In the genomic region with DNA sequence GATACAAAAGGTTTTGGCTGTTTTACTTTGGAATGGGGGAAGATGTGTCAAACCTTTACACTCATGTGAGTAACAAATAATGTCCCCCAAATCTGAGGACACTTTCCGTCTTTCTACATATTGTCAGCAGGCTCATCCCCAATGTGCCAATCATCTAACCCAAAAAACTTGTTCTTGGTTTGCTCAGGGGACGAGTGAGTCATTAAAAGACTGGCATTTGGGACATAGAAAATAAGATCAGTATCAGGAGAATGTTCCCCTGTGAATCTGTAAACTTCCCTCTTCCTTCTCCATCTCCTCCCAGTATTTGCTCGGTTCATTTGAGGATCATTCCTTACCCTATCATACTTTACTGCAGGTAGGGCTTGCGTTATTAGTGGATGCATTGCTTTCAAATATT, we compare ENCODE assay signal across 35 cellular contexts.
"Had no signal": no experiment of that assay in that cellular context is flagged by ENCODE, and none has a peak within 500 bp of the region (broad histone marks: within the 10 kb centered on the region; RNA-seq: fewer than 3 reads in every experiment).

No MANE protein-coding gene starts in this region.

- H3K27me3 Mint-ChIP-seq: activated CD4-positive, alpha-beta T cell treated with anti-CD3 and anti-CD28 coated beads, Interleukin-2, amount 10 ng/mL, durations not matched to agents 7 days and 5 days; activated naive CD8-positive, alpha-beta T cell treated with anti-CD3 and anti-CD28 coated beads, Interleukin-2, amount 50 U/mL, for 24 hours; activated T-cell treated with anti-CD3 and anti-CD28 coated beads, Interleukin-2, amount 50 U/mL, for 24 hours had no signal

- FAIRE-seq: colon, TTC549 had no signal

- H3K4me3 Mint-ChIP-seq: activated CD4-positive, alpha-beta memory T cell treated with anti-CD3 and anti-CD28 coated beads, Interleukin-2, amount 10 ng/mL, durations not matched to agents 7 days and 5 days; activated CD4-positive, alpha-beta T cell treated with anti-CD3 and anti-CD28 coated beads for 36 hours; activated CD4-positive, alpha-beta T cell treated with anti-CD3 and anti-CD28 coated beads, Interleukin-2, amount 10 ng/mL, durations not matched to agents 7 days and 5 days; activated CD8-positive, alpha-beta memory T cell treated with anti-CD3 and anti-CD28 coated beads, Interleukin-2, amount 10 ng/mL, durations not matched to agents 7 days and 5 days; activated CD8-positive, alpha-beta T cell treated with anti-CD3 and anti-CD28 coated beads, Interleukin-2, amount 10 ng/mL, durations not matched to agents 7 days and 5 days; activated naive CD4-positive, alpha-beta T cell treated with anti-CD3 and anti-CD28 coated beads, Interleukin-2, amount 10 ng/mL, durations not matched to agents 7 days and 5 days; activated naive CD4-positive, alpha-beta T cell treated with anti-CD3 and anti-CD28 coated beads, Interleukin-2, amount 50 U/mL, for 24 hours; activated naive CD8-positive, alpha-beta T cell; activated naive CD8-positive, alpha-beta T cell treated with anti-CD3 and anti-CD28 coated beads, Interleukin-2, amount 10 ng/mL, durations not matched to agents 7 days and 5 days; activated naive CD8-positive, alpha-beta T cell treated with anti-CD3 and anti-CD28 coated beads, Interleukin-2, amount 50 U/mL, for 24 hours; activated T-cell treated with anti-CD3 and anti-CD28 coated beads, Interleukin-2, amount 50 U/mL, for 24 hours; brain; T-helper 1 cell treated with Interleukin-12 subunit alpha and Interleukin-12 subunit beta and Interleukin-4 antibody, amounts not matched to agents 30 μg/mL and 1 μg/mL, for 36 hours; T-helper 2 cell treated with Interferon-gamma antibody and Interleukin-4, amounts not matched to agents 5 μg/mL and 100 μg/mL, for 36 hours; WTC11 had no signal

- H3K9me3 ChIP-seq: ascending aorta had no signal

- H3K36me3 Mint-ChIP-seq: activated naive CD4-positive, alpha-beta T cell treated with anti-CD3 and anti-CD28 coated beads, Interleukin-2, amount 10 ng/mL, durations not matched to agents 7 days and 5 days; brain; WTC11 had no signal

- H3K27ac Mint-ChIP-seq: activated CD4-positive, alpha-beta memory T cell treated with anti-CD3 and anti-CD28 coated beads, Interleukin-2, amount 10 ng/mL, durations not matched to agents 7 days and 5 days; activated CD4-positive, alpha-beta T cell treated with anti-CD3 and anti-CD28 coated beads for 36 hours; activated CD4-positive, alpha-beta T cell treated with anti-CD3 and anti-CD28 coated beads, Interleukin-2, amount 10 ng/mL, durations not matched to agents 7 days and 5 days; activated CD8-positive, alpha-beta memory T cell treated with anti-CD3 and anti-CD28 coated beads, Interleukin-2, amount 10 ng/mL, durations not matched to agents 7 days and 5 days; activated CD8-positive, alpha-beta T cell treated with anti-CD3 and anti-CD28 coated beads, Interleukin-2, amount 10 ng/mL, durations not matched to agents 7 days and 5 days; activated naive CD4-positive, alpha-beta T cell treated with anti-CD3 and anti-CD28 coated beads, Interleukin-2, amount 10 ng/mL, durations not matched to agents 7 days and 5 days; activated naive CD4-positive, alpha-beta T cell treated with anti-CD3 and anti-CD28 coated beads, Interleukin-2, amount 50 U/mL, for 24 hours; activated naive CD8-positive, alpha-beta T cell; activated naive CD8-positive, alpha-beta T cell treated with anti-CD3 and anti-CD28 coated beads, Interleukin-2, amount 10 ng/mL, durations not matched to agents 7 days and 5 days; activated naive CD8-positive, alpha-beta T cell treated with anti-CD3 and anti-CD28 coated beads, Interleukin-2, amount 50 U/mL, for 24 hours; activated T-cell treated with anti-CD3 and anti-CD28 coated beads, Interleukin-2, amount 50 U/mL, for 24 hours; activated T-helper 2 cell treated with anti-CD3 and anti-CD28 coated beads, Interferon-gamma antibody, Interleukin-2, Interleukin-4, amounts not matched to agents 10 μg/mL and 5 μg/mL and 100 μg/mL, durations not matched to agents 14 hours and 24 hours and 36 hours; brain; T-helper 1 cell treated with Interleukin-12 subunit alpha and Interleukin-12 subunit beta and Interleukin-4 antibody, amounts not matched to agents 30 μg/mL and 1 μg/mL, for 36 hours; T-helper 2 cell treated with Interferon-gamma antibody and Interleukin-4, amounts not matched to agents 5 μg/mL and 100 μg/mL, for 36 hours; WTC11 had no signal

- H3K36me3 ChIP-seq: ascending aorta, WERI-Rb-1 had no signal

- H3K27me3 ChIP-seq: ascending aorta had no signal

- H3K4me3 ChIP-seq: ascending aorta had no signal

- H3K9me3 Mint-ChIP-seq: activated CD4-positive, alpha-beta T cell treated with anti-CD3 and anti-CD28 coated beads, Interleukin-2, amount 10 ng/mL, durations not matched to agents 7 days and 5 days; activated naive CD4-positive, alpha-beta T cell treated with anti-CD3 and anti-CD28 coated beads, Interleukin-2, amount 50 U/mL, for 24 hours; activated naive CD8-positive, alpha-beta T cell treated with anti-CD3 and anti-CD28 coated beads, Interleukin-2, amount 50 U/mL, for 24 hours had no signal

- DNase-seq: activated CD4-positive, alpha-beta memory T cell treated with anti-CD3 and anti-CD28 coated beads, Interleukin-2, amount 10 ng/mL, durations not matched to agents 7 days and 5 days; activated CD4-positive, alpha-beta T cell treated with anti-CD3 and anti-CD28 coated beads for 1 hour; activated CD4-positive, alpha-beta T cell treated with anti-CD3 and anti-CD28 coated beads for 36 hours; activated CD4-positive, alpha-beta T cell treated with anti-CD3 and anti-CD28 coated beads for 48 hours; activated CD4-positive, alpha-beta T cell treated with anti-CD3 and anti-CD28 coated beads, Interleukin-2, amount 10 ng/mL, durations not matched to agents 7 days and 5 days; activated CD4-positive, alpha-beta T cell treated with anti-CD3 and anti-CD28 coated beads, Interleukin-2, amount 50 U/mL, for 48 hours; activated CD4-positive, CD25-positive, alpha-beta regulatory T cell; activated CD8-positive, alpha-beta memory T cell treated with anti-CD3 and anti-CD28 coated beads for 24 hours; activated CD8-positive, alpha-beta memory T cell treated with anti-CD3 and anti-CD28 coated beads, Interleukin-2, amount 10 ng/mL, durations not matched to agents 7 days and 5 days; activated CD8-positive, alpha-beta memory T cell treated with anti-CD3 and anti-CD28 coated beads, Interleukin-2, amount 50 U/mL, for 48 hours; activated CD8-positive, alpha-beta T cell treated with anti-CD3 and anti-CD28 coated beads, Interleukin-2, amount 10 ng/mL, durations not matched to agents 7 days and 5 days; activated effector memory CD4-positive, alpha-beta T cell treated with Interleukin-2 at 50 U/mL for 16 hours; activated gamma-delta T cell; activated naive CD4-positive, alpha-beta T cell treated with anti-CD3 and anti-CD28 coated beads, Interleukin-2, amount 10 ng/mL, durations not matched to agents 7 days and 5 days; activated naive CD4-positive, alpha-beta T cell treated with Interleukin-2 at 50 U/mL for 16 hours; activated naive CD8-positive, alpha-beta T cell treated with anti-CD3 and anti-CD28 coated beads, Interleukin-2, amount 10 ng/mL, durations not matched to agents 7 days and 5 days; activated naive CD8-positive, alpha-beta T cell treated with anti-CD3 and anti-CD28 coated beads, Interleukin-2, amount 50 U/mL, for 24 hours; activated T-cell treated with anti-CD3 and anti-CD28 coated beads, Interleukin-2, amount 50 U/mL, for 24 hours; activated T-cell treated with anti-CD3 and anti-CD28 coated beads, Interleukin-2, amount 50 U/mL, for 48 hours; amygdala; anterior cingulate cortex; central memory CD4-positive, alpha-beta T cell; T-helper 2 cell; T-helper 9 cell; WERI-Rb-1 had no signal

- H3K27ac ChIP-seq: ascending aorta, WERI-Rb-1 had no signal
